Comparison of ENCODE assay signal across 10 cellular contexts in the genomic region with DNA sequence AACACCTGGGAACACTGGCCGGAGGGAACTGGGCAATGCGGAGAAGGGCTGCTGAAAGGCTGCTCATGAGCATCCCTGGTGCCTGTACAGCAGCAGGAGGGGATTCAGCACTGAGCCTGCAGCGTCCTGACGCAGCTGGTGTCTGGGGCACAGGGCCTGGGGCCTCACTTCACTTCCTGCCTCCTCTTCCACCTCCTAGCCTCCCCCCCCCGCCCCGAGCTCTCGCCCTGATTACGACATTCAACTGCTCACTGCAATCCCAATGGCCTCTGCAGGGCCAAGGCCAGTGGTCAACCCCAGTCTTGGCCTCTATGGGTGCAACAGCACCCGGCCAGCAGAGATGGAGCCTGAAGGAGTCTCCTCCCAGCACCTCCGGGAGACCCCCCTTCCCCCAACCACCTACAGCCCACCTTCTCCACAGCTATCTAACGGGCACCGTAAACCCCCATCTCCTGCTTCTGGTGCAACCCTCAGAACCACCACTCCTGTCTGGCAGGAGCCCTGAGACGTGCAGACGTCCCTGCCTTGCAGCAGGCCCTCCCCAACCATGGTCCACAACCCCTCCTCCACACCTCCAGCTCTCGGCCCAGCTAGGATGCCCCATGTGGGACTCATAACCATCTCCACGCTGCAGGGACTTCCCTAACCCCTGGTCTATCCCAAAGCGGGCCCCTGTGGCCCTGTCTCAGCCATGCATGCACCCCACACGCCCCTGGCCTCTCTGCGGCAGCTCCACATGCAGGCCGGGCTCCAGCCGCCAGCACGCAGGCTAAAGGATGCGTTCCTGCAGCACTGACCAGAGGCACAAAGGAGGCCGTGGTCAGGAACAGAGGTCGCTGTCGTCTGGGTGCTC. TPM values are rescaled to one million over a fixed set of nuclear protein-coding genes. Genes with fewer than 3 reads are reported as not detected.
DNase-seq lines count a peak whose midpoint lies in the region; ATAC-seq and TF ChIP-seq lines count a peak whose summit lies in the region.
"Had no signal": no experiment of that assay in that cellular context is flagged by ENCODE, and none has a peak within 500 bp of the region (broad histone marks: within the 10 kb centered on the region; RNA-seq: fewer than 3 reads in every experiment).

No MANE protein-coding gene starts in this region.

- no peak overlapping the region for H3K4me2 ChIP-seq in H9 (ENCODE audit: insufficient read depth, insufficient read length, low read length)

- no peak overlapping the region for H3K4me3 Mint-ChIP-seq in H9
- H3K4me3 Mint-ChIP-seq in activated CD8-positive, alpha-beta T cell treated with anti-CD3 and anti-CD28 coated beads for 36 hours, result peak overlapping the region; percentile 41

- H3K18ac ChIP-seq in H9 (ENCODE audit: insufficient read length, low read depth, low read length), result no peak overlapping the region

- H2BK20ac ChIP-seq in H9 (ENCODE audit: low read depth, low read length, poor library complexity, severe bottlenecking), result no peak overlapping the region

- H3K4me1 Mint-ChIP-seq in H9, result peaks cover 15% of the 10 kb centered on the region in 2 experiments
- H3K4me1 Mint-ChIP-seq in activated CD8-positive, alpha-beta T cell treated with anti-CD3 and anti-CD28 coated beads for 36 hours (ENCODE audit: low read depth), result peaks cover 45% of the 10 kb centered on the region

- H3K27me3 ChIP-seq in H9 (ENCODE audit: insufficient read depth, low read length), result no peaks in the 10 kb centered on the region
- H3K27me3 ChIP-seq in gastroesophageal sphincter, result no peaks in the 10 kb centered on the region
- no peaks in the 10 kb centered on the region for H3K27me3 ChIP-seq in spleen (replicated peaks in 1 of 7)
- H3K27me3 ChIP-seq in testis, result no peaks in the 10 kb centered on the region
- H3K27me3 ChIP-seq: SJCRH30, uterus had no signal

- no peak overlapping the region for H3K14ac ChIP-seq in H9 (ENCODE audit: insufficient read depth, low read length)

- H3K27ac Mint-ChIP-seq in H9, result peak overlapping the region; percentile 76 to 94 (median 79); a peak in 5 of 7 replicates
- peak overlapping the region; percentile 83 for H3K27ac Mint-ChIP-seq in activated CD8-positive, alpha-beta T cell treated with anti-CD3 and anti-CD28 coated beads for 36 hours

- H3K9ac ChIP-seq in H9 (ENCODE audit: extremely low read depth, insufficient read length, low read length), result no peak overlapping the region

- no peaks in the 10 kb centered on the region for H3K9me3 Mint-ChIP-seq in H9
- H3K9me3 Mint-ChIP-seq in activated CD8-positive, alpha-beta T cell treated with anti-CD3 and anti-CD28 coated beads for 36 hours, result no peaks in the 10 kb centered on the region

- H3K9me3 ChIP-seq in H9 (ENCODE audit: control insufficient read depth, low read depth, low read length) (no peaks in the 10 kb centered on the region), gastroesophageal sphincter (no peaks in the 10 kb centered on the region), spleen (no peaks in the 10 kb centered on the region), testis (no peaks in the 10 kb centered on the region)
- H3K9me3 ChIP-seq: SJCRH30, uterus had no signal

- peaks cover 12% of the 10 kb centered on the region; the same call in 1 of the 2 replicates for H3K79me2 ChIP-seq in H9 (ENCODE audit: insufficient read depth, low read length)

- no peak overlapping the region for H2BK120ac ChIP-seq in H9 (ENCODE audit: low read depth, low read length, poor library complexity, severe bottlenecking)

- H3K27ac ChIP-seq in H9 (ENCODE audit: insufficient read length, low read depth, low read length), result no peak overlapping the region
- H3K27ac ChIP-seq in gastroesophageal sphincter, result peak overlapping the region in 3 of 4 donors; percentile 64 to 69 (median 68)
- H3K27ac ChIP-seq in spleen, result peak overlapping the region; percentile 32 to 87 (median 74)
- H3K27ac ChIP-seq in testis, result peak overlapping the region in 1 of 2 donors; percentile 43
- H3K27ac ChIP-seq: SJCRH30 had no signal

- intact Hi-C loops in activated CD8-positive, alpha-beta T cell treated with anti-CD3 and anti-CD28 coated beads for 36 hours (cut with micrococcal nuclease), result no loop called here
- intact Hi-C loops in spleen (cut with DNase I; ENCODE audit: low total_unique reads), result no loop called here
- intact Hi-C loops in testis (cut with DNase I; ENCODE audit: low total_unique reads), result no loop called here

- no peak overlapping the region for H2BK15ac ChIP-seq in H9 (ENCODE audit: low read depth, low read length)

- POLR2A ChIA-PET in activated CD8-positive, alpha-beta T cell treated with anti-CD3 and anti-CD28 coated beads for 36 hours (lab: Charles Lee), result interaction anchor here (0.6 to 1.1 kb wide), 3 partner anchors 40 to 104 kb away, joined by 3 read pairs; no protein-coding TSS in a partner anchor

- no peaks in the 10 kb centered on the region for H3K4me1 ChIP-seq in H9 (ENCODE audit: insufficient read depth, low read length)
- H3K4me1 ChIP-seq in gastroesophageal sphincter, result peaks cover 0 to 94% (median 55%) of the 10 kb centered on the region in 3 donors
- H3K4me1 ChIP-seq in spleen, result peaks cover 38 to 74% (median 66%) of the 10 kb centered on the region in 6 donors
- H3K4me1 ChIP-seq in testis, result peaks cover 41% of the 10 kb centered on the region

- H3T11ph ChIP-seq in H9 (ENCODE audit: low read length), result no peak overlapping the region

- H2AFZ ChIP-seq in H9 (ENCODE audit: low read length), result no peak overlapping the region

- H3K4me3 ChIP-seq in gastroesophageal sphincter (peak overlapping the region in 1 of 2 donors; percentile 12), spleen (peak overlapping the region in 1 of 8 donors; percentile 36), testis (no peak overlapping the region)
- H3K4me3 ChIP-seq: SJCRH30, uterus had no signal

- CTCF ChIA-PET in activated CD8-positive, alpha-beta T cell treated with anti-CD3 and anti-CD28 coated beads for 36 hours (lab: Charles Lee), result interaction anchor here (1.3 to 1.9 kb wide), 2 partner anchors 22 to 241 kb away, joined by 3 to 11 read pairs; no protein-coding TSS in a partner anchor

- H3K27me3 Mint-ChIP-seq in H9 (ENCODE audit: low read depth), result no peaks in the 10 kb centered on the region
- H3K27me3 Mint-ChIP-seq in activated CD8-positive, alpha-beta T cell treated with anti-CD3 and anti-CD28 coated beads for 36 hours, result no peaks in the 10 kb centered on the region

- no peak overlapping the region for H3K23ac ChIP-seq in H9 (ENCODE audit: insufficient read length, low read depth, low read length)

- H3K23me2 ChIP-seq in H9 (ENCODE audit: insufficient read length, low read depth, low read length, poor library complexity, severe bottlenecking), result no peaks in the 10 kb centered on the region

- no CpG with 5 or more reads among the region's 26 CpGs for WGBS in H9 (ENCODE audit: extremely low coverage, insufficient read length, low lambda C conversion rate)
- whole genome bisulfite sequencing in gastroesophageal sphincter (ENCODE audit: low coverage in 1 of 2), 2 donors, result 54 to 55% methylated on average over 5 to 8 of the region's 26 CpGs
- WGBS in spleen, 5 donors, result 37 to 67% (median 44%) methylated on average over 19 to 26 of the region's 26 CpGs
- 65 to 74% methylated on average over 15 to 26 of the region's 26 CpGs for WGBS in testis, 2 donors

- no peak overlapping the region for H3K4ac ChIP-seq in H9 (ENCODE audit: low read depth, low read length)

- H3K36me3 Mint-ChIP-seq in H9 (ENCODE audit: insufficient read depth in 1 of 3, low read depth in 3 of 3), result peaks cover 30 to 75% (median 74%) of the 10 kb centered on the region in 3 experiments
- H3K36me3 Mint-ChIP-seq in activated CD8-positive, alpha-beta T cell treated with anti-CD3 and anti-CD28 coated beads for 36 hours (ENCODE audit: low read depth), result peaks cover 35% of the 10 kb centered on the region

- H4K8ac ChIP-seq in H9 (replicated peaks; ENCODE audit: insufficient read length, low read depth, low read length), result no peak overlapping the region

- H4K20me1 ChIP-seq in H9 (ENCODE audit: control insufficient read depth, insufficient read depth, insufficient read length), result no peaks in the 10 kb centered on the region

- no peak overlapping the region for H4K91ac ChIP-seq in H9 (ENCODE audit: insufficient read length, low read depth, low read length)

- H3K36me3 ChIP-seq in gastroesophageal sphincter (peaks cover 0 to 77% of the 10 kb centered on the region in 2 donors), spleen (peaks cover 4 to 94% (median 54%) of the 10 kb centered on the region in 6 donors), testis (ENCODE audit: low read depth, missing control alignments) (no peaks in the 10 kb centered on the region)
- H3K36me3 ChIP-seq: uterus had no signal

- H2BK5ac ChIP-seq in H9 (ENCODE audit: insufficient read length, low read length), result no peak overlapping the region

- H3K79me1 ChIP-seq in H9 (ENCODE audit: insufficient read depth, low read depth, low read length, poor library complexity, severe bottlenecking), result peaks cover 3% of the 10 kb centered on the region

- peak; percentile 94 for ATAC-seq in activated CD8-positive, alpha-beta T cell treated with anti-CD3 and anti-CD28 coated beads for 36 hours
- ATAC-seq in gastroesophageal sphincter (peak; percentile 72), HG03521 (IDR thresholded peaks at IDR 0.05; ENCODE audit: unreplicated experiment) (no peak)

- TF ChIP-seq POLR2A in gastroesophageal sphincter (IDR thresholded peaks at IDR 0.05) (no peak), spleen (IDR thresholded peaks at IDR 0.05) (no peak), testis (IDR thresholded peaks at IDR 0.05) (no peak)

- DNase-seq in H9 (no peak), spleen (peak; percentile 83), A172 (ENCODE audit: low spot score) (no peak), NCI-H2081 (lab: John Stamatoyannopoulos, UW) (no peak), testis (no peak)
- peak; percentile 73 for DNase-seq in activated CD8-positive, alpha-beta T cell treated with anti-CD3 and anti-CD28 coated beads for 36 hours

- no peak overlapping the region for H4K5ac ChIP-seq in H9 (ENCODE audit: insufficient read length, low read depth, low read length)

- no peak overlapping the region for H2BK12ac ChIP-seq in H9 (ENCODE audit: insufficient read length, low read depth, low read length)

- TF ChIP-seq EP300 in gastroesophageal sphincter (IDR thresholded peaks at IDR 0.05), result no peak

- no peak overlapping the region for H2AK5ac ChIP-seq in H9 (ENCODE audit: insufficient read length, low read length)

- no peak for TF ChIP-seq CTCF in H9 (conservative IDR thresholded peaks at IDR 0.05)
- no peak for TF ChIP-seq CTCF in activated CD8-positive, alpha-beta T cell treated with anti-CD3 and anti-CD28 coated beads for 36 hours (IDR thresholded peaks at IDR 0.05)
- no peak for TF ChIP-seq CTCF in gastroesophageal sphincter (IDR thresholded peaks at IDR 0.05)
- TF ChIP-seq CTCF in spleen (IDR thresholded peaks at IDR 0.05 in 8 of 11, conservative IDR thresholded peaks at IDR 0.05 in 3 of 11), result no peak
- no peak for TF ChIP-seq CTCF in testis (IDR thresholded peaks at IDR 0.05)

- H3K56ac ChIP-seq in H9 (ENCODE audit: insufficient read length, low read depth, low read length), result no peak overlapping the region

RNA-seq across cellular contexts. Expression of a gene that starts 38.2 kb away (rescaled TPM):
- 51.3 and 53.3 TPM in 2 replicates for total RNA-seq in H9 (2021)
- 10 to 100 TPM; 24.5 to 29.0 TPM for total RNA-seq in activated CD8-positive, alpha-beta T cell treated with anti-CD3 and anti-CD28 coated beads for 36 hours
- 10 to 100 TPM; 36.0 to 66.0 (median 45.5) TPM for total RNA-seq in gastroesophageal sphincter
- 10 to 100 TPM; 35.3 to 59.6 (median 46.9) TPM for total RNA-seq in spleen
- 10 to 100 TPM; 14.2 to 23.1 (median 17.6) TPM for polyA plus RNA-seq in spleen
- total RNA-seq in A172 (2014; rRNA removed; shearing (Covaris generic)), result 8.0 and 11.1 TPM in 2 replicates
- total RNA-seq in testis, result 100 to 1,000 TPM; 113 to 122 TPM
- polyA plus RNA-seq in testis (ENCODE audit: insufficient read depth, low read depth, low replicate concordance), result 114 TPM

Comparison
In these comparisons a context has a peak if more than half of its experiments do, and no peak if none do; other contexts are left out.
1. DNase-seq: peak in activated CD8-positive, alpha-beta T cell treated with anti-CD3 and anti-CD28 coated beads for 36 hours (single experiment) and spleen (single experiment); none in H9 (single experiment), A172 (single experiment), NCI-H2081 (0 of 2) and testis (single experiment).